Comparison of ENCODE assay signal across 1 cellular context in the genomic region with DNA sequence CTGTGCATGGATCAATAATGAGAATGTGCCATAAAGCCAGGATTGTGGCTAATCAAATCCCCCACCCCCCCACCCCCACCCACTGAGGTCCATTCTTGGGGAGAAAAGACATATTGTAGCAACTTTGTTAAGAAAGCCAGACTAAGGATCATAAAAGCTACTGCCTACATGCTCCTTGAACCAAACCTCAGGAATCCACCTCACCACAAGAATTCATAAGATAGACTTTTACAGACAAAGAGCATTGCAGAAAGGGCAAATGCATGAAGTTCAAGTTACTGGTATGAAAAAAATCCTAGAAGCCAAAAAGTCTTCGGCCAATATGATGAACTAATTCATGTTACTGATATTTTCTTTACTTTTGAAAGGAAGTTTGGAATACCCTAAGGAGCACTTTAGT.
TF ChIP-seq lines count a peak whose summit lies in the region.

No MANE protein-coding gene starts in this region.

TF ChIP-seq in SK-N-SH treated with all-trans-retinoic acid at 6 μM for 48 hours, 23 proteins besides CTCF, POLR2A, EP300 and RAD21 (continued from another document):
- TF ChIP-seq TSHZ2 (CRISPR knock-in tag; IDR thresholded peaks at IDR 0.05) (no peak), ESRRG (CRISPR knock-in tag; IDR thresholded peaks at IDR 0.05) (no peak)
